ENCODE assay signal across 25 cellular contexts in the genomic region with DNA sequence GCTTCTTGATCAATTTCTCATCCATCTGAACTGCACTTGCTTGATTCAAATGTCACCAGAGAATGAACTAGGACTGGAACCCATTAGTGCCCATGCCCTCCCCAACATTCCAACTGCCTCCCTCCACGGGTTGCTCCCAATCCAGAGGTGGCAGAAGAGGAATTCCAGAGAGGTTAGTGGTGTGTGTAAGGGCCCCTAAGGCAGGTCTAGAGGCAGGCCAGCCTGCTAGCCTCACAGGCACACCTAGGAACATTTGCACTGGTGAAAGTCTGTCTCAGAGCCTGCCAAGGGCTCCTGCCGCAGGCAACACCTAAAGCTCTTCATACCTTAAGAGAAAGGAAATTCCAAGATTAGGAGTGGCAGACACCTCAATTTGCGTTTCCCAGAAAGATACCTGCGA. TPM values are rescaled to one million over a fixed set of nuclear protein-coding genes. Genes with fewer than 3 reads are reported as not detected.
DNase-seq lines count a peak whose midpoint lies in the region; ATAC-seq and TF ChIP-seq lines count a peak whose summit lies in the region.
"Had no signal": no experiment of that assay in that cellular context is flagged by ENCODE, and none has a peak within 500 bp of the region (broad histone marks: within the 10 kb centered on the region; RNA-seq: fewer than 3 reads in every experiment).

No MANE protein-coding gene starts in this region.

- no peak overlapping the region for H3K4me2 ChIP-seq in GM23248 (ENCODE audit: unreplicated experiment)

- H3K9ac ChIP-seq in GM23248, result no peak overlapping the region

- H3K27ac Mint-ChIP-seq in nephron progenitor cell, result peak overlapping the region; percentile 68
- H3K27ac Mint-ChIP-seq: activated CD8-positive, alpha-beta T cell treated with anti-CD3 and anti-CD28 coated beads for 36 hours; activated naive CD8-positive, alpha-beta T cell treated with anti-CD3 and anti-CD28 coated beads, Interleukin-2, amount 50 U/mL, for 24 hours; activated T-cell treated with anti-CD3 and anti-CD28 coated beads, Interleukin-2, amount 50 U/mL, for 24 hours had no signal

- H3F3A ChIP-seq in GM23248 (ENCODE audit: insufficient read depth), result peaks cover 42% of the 10 kb centered on the region

- H3K27me3 Mint-ChIP-seq in nephron progenitor cell (ENCODE audit: low read depth, poor library complexity), result peaks cover 2% of the 10 kb centered on the region
- H3K27me3 Mint-ChIP-seq: activated CD8-positive, alpha-beta T cell treated with anti-CD3 and anti-CD28 coated beads for 36 hours; activated naive CD8-positive, alpha-beta T cell treated with anti-CD3 and anti-CD28 coated beads, Interleukin-2, amount 50 U/mL, for 24 hours; activated T-cell treated with anti-CD3 and anti-CD28 coated beads, Interleukin-2, amount 50 U/mL, for 24 hours had no signal

- no peaks in the 10 kb centered on the region for H3K9me2 ChIP-seq in GM23248 (ENCODE audit: insufficient read depth)

- H3K27ac ChIP-seq in GM23248 (peak overlapping the region; percentile 48), foreskin keratinocyte (peak overlapping the region; percentile 4)
- H3K27ac ChIP-seq: C4-2B, ovary, right atrium auricular region, thoracic aorta had no signal

- no peak for TF ChIP-seq CTCF in foreskin keratinocyte (conservative IDR thresholded peaks at IDR 0.05)
- no peak for TF ChIP-seq CTCF in nephron progenitor cell (IDR thresholded peaks at IDR 0.05)

- H3K79me2 ChIP-seq in GM23248 (ENCODE audit: insufficient read depth), result no peaks in the 10 kb centered on the region

- peaks cover 30% of the 10 kb centered on the region for H3K36me3 ChIP-seq in GM23248 (ENCODE audit: low read depth)
- H3K36me3 ChIP-seq: ovary had no signal

- in situ Hi-C loops in GM23248 (cut with MboI), result no loop called here

- no peaks in the 10 kb centered on the region for H4K20me1 ChIP-seq in GM23248 (ENCODE audit: insufficient read depth)

- H3K27me3 ChIP-seq in GM23248 (replicated peaks; ENCODE audit: insufficient read depth) (no peaks in the 10 kb centered on the region), foreskin keratinocyte (no peaks in the 10 kb centered on the region)
- H3K27me3 ChIP-seq: ovary, right atrium auricular region had no signal

- DNase-seq in GM23248 (peak; percentile 22), RPMI7951 (ENCODE audit: low read depth) (peak; percentile 65), foreskin keratinocyte (peak in 1 of 2 donors; percentile 81), nephron progenitor cell (no peak), putamen (ENCODE audit: low spot score) (no peak), NCI-H82 (lab: John Stamatoyannopoulos, UW) (no peak)
- DNase-seq: activated gamma-delta T cell treated with Interleukin-2 at 50 U/mL for 16 hours; activated naive CD8-positive, alpha-beta T cell treated with anti-CD3 and anti-CD28 coated beads, Interleukin-2, amount 50 U/mL, for 24 hours; activated T-cell treated with anti-CD3 and anti-CD28 coated beads, Interleukin-2, amount 50 U/mL, for 24 hours; Calu3; naive thymus-derived CD8-positive, alpha-beta T cell; NCI-H2029 treated with DMSO at 0.1 percent for 48 hours; NCI-H774; Right ventricle myocardium superior; stimulated activated CD4-positive, alpha-beta T cell treated with anti-CD3 and anti-CD28 coated beads, Interleukin-12 subunit alpha, Interleukin-12 subunit beta, amount 100 ng/mL, for 4 hours; stimulated activated CD4-positive, alpha-beta T cell treated with anti-CD3 and anti-CD28 coated beads, Interleukin-4, amount 100 ng/mL, for 24 hours; stimulated activated naive CD8-positive, alpha-beta T cell treated with anti-CD3 and anti-CD28 coated beads, Interleukin-15, Interleukin-2, amounts not matched to agents 100 U/mL and 50 U/mL, for 24 hours had no signal

- peaks cover 31% of the 10 kb centered on the region for H3K36me3 Mint-ChIP-seq in nephron progenitor cell (ENCODE audit: low read depth)

- no peak overlapping the region for H3K4me3 ChIP-seq in GM23248
- H3K4me3 ChIP-seq: ovary, right atrium auricular region, thoracic aorta had no signal

- 59 to 63% methylated on average over 4 of the region's 4 CpGs for WGBS in GM23248 (ENCODE audit: low coverage in 1 of 2, low lambda C conversion rate in 2 of 2, missing lambda C conversion rate in 2 of 2), 2 experiments

- no peak overlapping the region for H2AFZ ChIP-seq in GM23248

- H3K4me3 Mint-ChIP-seq in nephron progenitor cell, result no peak overlapping the region
- H3K4me3 Mint-ChIP-seq: activated CD8-positive, alpha-beta T cell treated with anti-CD3 and anti-CD28 coated beads for 36 hours; activated naive CD8-positive, alpha-beta T cell treated with anti-CD3 and anti-CD28 coated beads, Interleukin-2, amount 50 U/mL, for 24 hours; activated T-cell treated with anti-CD3 and anti-CD28 coated beads, Interleukin-2, amount 50 U/mL, for 24 hours; naive thymus-derived CD8-positive, alpha-beta T cell had no signal

- peaks cover under 1% of the 10 kb centered on the region for H3K9me3 Mint-ChIP-seq in nephron progenitor cell
- H3K9me3 Mint-ChIP-seq: activated CD8-positive, alpha-beta T cell treated with anti-CD3 and anti-CD28 coated beads for 36 hours; activated naive CD8-positive, alpha-beta T cell treated with anti-CD3 and anti-CD28 coated beads, Interleukin-2, amount 50 U/mL, for 24 hours; activated T-cell treated with anti-CD3 and anti-CD28 coated beads, Interleukin-2, amount 50 U/mL, for 24 hours; naive thymus-derived CD8-positive, alpha-beta T cell had no signal

- no peaks in the 10 kb centered on the region for H3K9me3 ChIP-seq in GM23248 (ENCODE audit: low read depth)
- H3K9me3 ChIP-seq: ovary, right atrium auricular region, thoracic aorta had no signal

- ATAC-seq in foreskin keratinocyte, result peak; percentile 60
- ATAC-seq in GM21717 (IDR thresholded peaks at IDR 0.05; ENCODE audit: unreplicated experiment), result no peak
- no peak for ATAC-seq in GM19351 (IDR thresholded peaks at IDR 0.05; ENCODE audit: unreplicated experiment)
- ATAC-seq: activated CD4-positive, CD25-positive, alpha-beta regulatory T cell treated with anti-CD3 and anti-CD28 coated beads, Interleukin-2, amount 50 U/mL, for 24 hours; naive thymus-derived CD8-positive, alpha-beta T cell had no signal

- H3K4me1 Mint-ChIP-seq in nephron progenitor cell, result peaks cover 17% of the 10 kb centered on the region
- H3K4me1 Mint-ChIP-seq: activated naive CD8-positive, alpha-beta T cell treated with anti-CD3 and anti-CD28 coated beads, Interleukin-2, amount 50 U/mL, for 24 hours had no signal

- H3K4me1 ChIP-seq in GM23248 (ENCODE audit: insufficient read depth) (peaks cover 24% of the 10 kb centered on the region), foreskin keratinocyte (peaks cover 27% of the 10 kb centered on the region)
- H3K4me1 ChIP-seq: right atrium auricular region had no signal

RNA-seq across cellular contexts. Expression of gene CMTM4, which starts 21.2 kb away (rescaled TPM):
- 19.5 and 21.1 TPM in 2 replicates for total RNA-seq in GM23248 (2014; rRNA removed; shearing (Covaris generic))
- polyA plus RNA-seq in GM23248 (2016; fragmentation: Nextera tagmentation; extraction: Ambion mirVana) (3.2 and 3.5 TPM in 2 replicates), foreskin keratinocyte (5.4 and 6.6 TPM in 2 replicates)
- total RNA-seq in RPMI7951 (2014; rRNA removed; shearing (Covaris generic)), result 20.5 and 22.4 TPM in 2 replicates
- 18.8 and 20.3 TPM in 2 replicates for total RNA-seq in foreskin keratinocyte

RNA-seq across cellular contexts. Expression of gene DYNC1LI2, which starts 33.6 kb away (rescaled TPM):
- 80.6 and 89.2 TPM in 2 replicates for total RNA-seq in GM23248 (2014; rRNA removed; shearing (Covaris generic))
- 173 TPM in 2 replicates for polyA plus RNA-seq in GM23248 (2016; fragmentation: Nextera tagmentation; extraction: Ambion mirVana)
- 60.1 and 63.3 TPM in 2 replicates for total RNA-seq in RPMI7951 (2014; rRNA removed; shearing (Covaris generic))
- total RNA-seq in foreskin keratinocyte, result 61.7 and 69.7 TPM in 2 replicates
- 18.1 and 19.5 TPM in 2 replicates for polyA plus RNA-seq in foreskin keratinocyte

Comparison
In these comparisons a context has a peak if more than half of its experiments do, and no peak if none do; other contexts are left out.
1. DNase-seq: peak in GM23248 (single experiment) and RPMI7951 (single experiment); none in nephron progenitor cell (single experiment), putamen (single experiment) and NCI-H82 (single experiment).